In genomic region chr10:100618091-100618615, GRCh38 we compare ENCODE assay signal across 34 cellular contexts.
"Had no signal": no experiment of that assay in that cellular context is flagged by ENCODE, and none has a peak within 500 bp of the region (broad histone marks: within the 10 kb centered on the region; RNA-seq: fewer than 3 reads in every experiment).

No MANE protein-coding gene starts in this region.

- H3K9me3 Mint-ChIP-seq: activated B cell treated with CpG ODN at 0.5 μM for 24 hours; activated CD4-positive, alpha-beta memory T cell treated with anti-CD3 and anti-CD28 coated beads for 36 hours; activated CD4-positive, alpha-beta T cell treated with anti-CD3 and anti-CD28 coated beads, Interleukin-2, amount 10 ng/mL, durations not matched to agents 24 days and 14 days; activated CD8-positive, alpha-beta T cell treated with anti-CD3 and anti-CD28 coated beads for 36 hours; activated naive CD4-positive, alpha-beta T cell treated with anti-CD3 and anti-CD28 coated beads for 36 hours; activated naive CD4-positive, alpha-beta T cell treated with anti-CD3 and anti-CD28 coated beads, Interleukin-2, amount 50 U/mL, for 72 hours; activated naive CD8-positive, alpha-beta T cell treated with anti-CD3 and anti-CD28 coated beads for 36 hours; activated T-cell treated with anti-CD3 and anti-CD28 coated beads, Interleukin-2, amount 50 U/mL, for 4 hours; activated T-cell treated with anti-CD3 and anti-CD28 coated beads, Interleukin-2, amount 50 U/mL, for 72 hours; activated T-helper 1 cell treated with anti-CD3 and anti-CD28 coated beads, Interleukin-12 subunit alpha, Interleukin-12 subunit beta, Interleukin-2, Interleukin-4 antibody, amounts not matched to agents 30 ng/mL and 10 ng/mL and 1 ng/mL, durations not matched to agents 14 hours and 24 hours and 36 hours; activated T-helper 17 cell treated with anti-CD3 and anti-CD28 coated beads, Interleukin-2, amount 50 U/mL, for 72 hours; central memory CD8-positive, alpha-beta T cell; T-helper 1 cell treated with Interleukin-12 subunit alpha and Interleukin-12 subunit beta and Interleukin-4 antibody, amounts not matched to agents 30 μg/mL and 1 μg/mL, for 36 hours; T-helper 2 cell treated with Interferon-gamma antibody and Interleukin-4, amounts not matched to agents 5 μg/mL and 100 μg/mL, for 36 hours had no signal

- H3K4me3 Mint-ChIP-seq: activated B cell treated with CpG ODN at 0.5 μM for 24 hours; activated CD4-positive, alpha-beta memory T cell treated with anti-CD3 and anti-CD28 coated beads for 36 hours; activated CD4-positive, alpha-beta T cell treated with anti-CD3 and anti-CD28 coated beads, Interleukin-2, amount 10 ng/mL, durations not matched to agents 24 days and 14 days; activated CD8-positive, alpha-beta T cell treated with anti-CD3 and anti-CD28 coated beads for 36 hours; activated naive CD4-positive, alpha-beta T cell treated with anti-CD3 and anti-CD28 coated beads for 36 hours; activated naive CD8-positive, alpha-beta T cell treated with anti-CD3 and anti-CD28 coated beads for 36 hours; activated T-cell treated with anti-CD3 and anti-CD28 coated beads, Interleukin-2, amount 50 U/mL, for 4 hours; activated T-cell treated with anti-CD3 and anti-CD28 coated beads, Interleukin-2, amount 50 U/mL, for 72 hours; activated T-helper 1 cell treated with anti-CD3 and anti-CD28 coated beads, Interleukin-12 subunit alpha, Interleukin-12 subunit beta, Interleukin-2, Interleukin-4 antibody, amounts not matched to agents 30 ng/mL and 10 ng/mL and 1 ng/mL, durations not matched to agents 14 hours and 24 hours and 36 hours; activated T-helper 17 cell treated with anti-CD3 and anti-CD28 coated beads, Interleukin-2, amount 50 U/mL, for 72 hours; central memory CD8-positive, alpha-beta T cell; T-helper 1 cell treated with Interleukin-12 subunit alpha and Interleukin-12 subunit beta and Interleukin-4 antibody, amounts not matched to agents 30 μg/mL and 1 μg/mL, for 36 hours; T-helper 2 cell treated with Interferon-gamma antibody and Interleukin-4, amounts not matched to agents 5 μg/mL and 100 μg/mL, for 36 hours had no signal

- ATAC-seq: activated CD8-positive, alpha-beta T cell treated with anti-CD3 and anti-CD28 coated beads for 36 hours; activated naive CD4-positive, alpha-beta T cell treated with anti-CD3 and anti-CD28 coated beads, Interleukin-2, amount 50 U/mL, for 72 hours; activated T-cell treated with anti-CD3 and anti-CD28 coated beads, Interleukin-2, amount 50 U/mL, for 4 hours; activated T-cell treated with anti-CD3 and anti-CD28 coated beads, Interleukin-2, amount 50 U/mL, for 72 hours; activated T-helper 17 cell treated with anti-CD3 and anti-CD28 coated beads, Interleukin-2, amount 50 U/mL, for 72 hours; body of pancreas had no signal

- DNase-seq: activated B cell treated with CpG ODN at 0.5 μM for 24 hours; activated CD4-positive, alpha-beta memory T cell treated with anti-CD3 and anti-CD28 coated beads for 36 hours; activated CD4-positive, alpha-beta T cell treated with anti-CD3 and anti-CD28 coated beads for 4 hours; activated CD4-positive, alpha-beta T cell treated with anti-CD3 and anti-CD28 coated beads, Interleukin-2, amount 10 ng/mL, durations not matched to agents 24 days and 14 days; activated CD4-positive, alpha-beta T cell treated with anti-CD3 and anti-CD28 coated beads, Interleukin-2, amount 50 U/mL, for 1 hour; activated CD4-positive, alpha-beta T cell treated with anti-CD3 and anti-CD28 coated beads, Interleukin-2, amount 50 U/mL, for 4 hours; activated CD4-positive, CD25-positive, alpha-beta regulatory T cell treated with anti-CD3 and anti-CD28 coated beads, Interleukin-2, amount 50 U/mL, for 72 hours; activated CD8-positive, alpha-beta memory T cell treated with anti-CD3 and anti-CD28 coated beads, Interleukin-2, amount 50 U/mL, for 4 hours; activated CD8-positive, alpha-beta T cell treated with anti-CD3 and anti-CD28 coated beads for 36 hours; activated effector memory CD4-positive, alpha-beta T cell treated with anti-CD3 and anti-CD28 coated beads, Interleukin-2, amount 50 U/mL, for 16 hours; activated gamma-delta T cell treated with Interleukin-2 at 50 U/mL for 16 hours; activated naive CD4-positive, alpha-beta T cell; activated naive CD4-positive, alpha-beta T cell treated with anti-CD3 and anti-CD28 coated beads for 36 hours; activated naive CD4-positive, alpha-beta T cell treated with anti-CD3 and anti-CD28 coated beads, Interleukin-2, amount 50 U/mL, for 16 hours; activated naive CD8-positive, alpha-beta T cell treated with anti-CD3 and anti-CD28 coated beads for 36 hours; activated T-cell treated with anti-CD3 and anti-CD28 coated beads for 4 hours; activated T-cell treated with anti-CD3 and anti-CD28 coated beads, Interleukin-2, amount 50 U/mL, for 1 hour; activated T-cell treated with anti-CD3 and anti-CD28 coated beads, Interleukin-2, amount 50 U/mL, for 4 hours; activated T-cell treated with anti-CD3 and anti-CD28 coated beads, Interleukin-2, amount 50 U/mL, for 72 hours; adrenal gland; amniotic stem cell; aorta; body of pancreas; brain microvascular endothelial cell; cerebellar nuclear complex; T-helper 1 cell; T-helper 2 cell; T-helper 9 cell had no signal

- H3K36me3 Mint-ChIP-seq: activated CD4-positive, alpha-beta memory T cell treated with anti-CD3 and anti-CD28 coated beads for 36 hours; activated naive CD4-positive, alpha-beta T cell treated with anti-CD3 and anti-CD28 coated beads, Interleukin-2, amount 50 U/mL, for 72 hours; activated naive CD8-positive, alpha-beta T cell treated with anti-CD3 and anti-CD28 coated beads for 36 hours had no signal

- H3K4me1 Mint-ChIP-seq: activated B cell treated with CpG ODN at 0.5 μM for 24 hours; activated CD4-positive, alpha-beta T cell treated with anti-CD3 and anti-CD28 coated beads, Interleukin-2, amount 10 ng/mL, durations not matched to agents 24 days and 14 days; activated naive CD8-positive, alpha-beta T cell treated with anti-CD3 and anti-CD28 coated beads for 36 hours; central memory CD8-positive, alpha-beta T cell had no signal

- H3K27ac Mint-ChIP-seq: activated B cell treated with CpG ODN at 0.5 μM for 24 hours; activated CD4-positive, alpha-beta memory T cell treated with anti-CD3 and anti-CD28 coated beads for 36 hours; activated CD4-positive, alpha-beta T cell treated with anti-CD3 and anti-CD28 coated beads, Interleukin-2, amount 10 ng/mL, durations not matched to agents 24 days and 14 days; activated CD8-positive, alpha-beta T cell treated with anti-CD3 and anti-CD28 coated beads for 36 hours; activated naive CD4-positive, alpha-beta T cell treated with anti-CD3 and anti-CD28 coated beads for 36 hours; activated naive CD4-positive, alpha-beta T cell treated with anti-CD3 and anti-CD28 coated beads, Interleukin-2, amount 50 U/mL, for 72 hours; activated naive CD8-positive, alpha-beta T cell treated with anti-CD3 and anti-CD28 coated beads for 36 hours; activated T-cell treated with anti-CD3 and anti-CD28 coated beads, Interleukin-2, amount 50 U/mL, for 72 hours; activated T-helper 1 cell treated with anti-CD3 and anti-CD28 coated beads, Interleukin-12 subunit alpha, Interleukin-12 subunit beta, Interleukin-2, Interleukin-4 antibody, amounts not matched to agents 30 ng/mL and 10 ng/mL and 1 ng/mL, durations not matched to agents 14 hours and 24 hours and 36 hours; activated T-helper 17 cell treated with anti-CD3 and anti-CD28 coated beads, Interleukin-2, amount 50 U/mL, for 72 hours; T-helper 1 cell treated with Interleukin-12 subunit alpha and Interleukin-12 subunit beta and Interleukin-4 antibody, amounts not matched to agents 30 μg/mL and 1 μg/mL, for 36 hours; T-helper 2 cell treated with Interferon-gamma antibody and Interleukin-4, amounts not matched to agents 5 μg/mL and 100 μg/mL, for 36 hours had no signal
